In genomic region chr12:42119085-42119633, GRCh38 we compare ENCODE assay signal across 12 cellular contexts. TPM values are rescaled to one million over a fixed set of nuclear protein-coding genes. Genes with fewer than 3 reads are reported as not detected.
A peak's percentile ranks its signal among the peaks of the same experiment; 100 is the strongest.
DNase-seq lines count a peak whose midpoint lies in the region; ATAC-seq and TF ChIP-seq lines count a peak whose summit lies in the region.
"Had no signal": no experiment of that assay in that cellular context is flagged by ENCODE, and none has a peak within 500 bp of the region (broad histone marks: within the 10 kb centered on the region; RNA-seq: fewer than 3 reads in every experiment).

No MANE protein-coding gene starts in this region.

- no peaks in the 10 kb centered on the region for H3K9me3 ChIP-seq in AG04450 (ENCODE audit: control insufficient read depth, insufficient read depth, low read length)
- no peaks in the 10 kb centered on the region for H3K9me3 ChIP-seq in GM23248 (ENCODE audit: low read depth)
- H3K9me3 ChIP-seq in esophagus squamous epithelium: no peaks in the 10 kb centered on the region

- H3K4me1 ChIP-seq in GM23248 (ENCODE audit: insufficient read depth) (peaks cover 23% of the 10 kb centered on the region), esophagus squamous epithelium (peaks cover 0 to 8% (median 0%) of the 10 kb centered on the region in 3 donors)

- H3K9me3 Mint-ChIP-seq in activated CD4-positive, alpha-beta memory T cell treated with anti-CD3 and anti-CD28 coated beads for 36 hours: peaks cover 2% of the 10 kb centered on the region

- H3K4me3 Mint-ChIP-seq in activated CD4-positive, alpha-beta memory T cell treated with anti-CD3 and anti-CD28 coated beads for 36 hours: no peak overlapping the region

- H2AFZ ChIP-seq in GM23248: no peak overlapping the region

- H3K27ac Mint-ChIP-seq in activated CD4-positive, alpha-beta memory T cell treated with anti-CD3 and anti-CD28 coated beads for 36 hours: no peak overlapping the region

- in situ Hi-C loops in GM23248 (cut with MboI): no loop called here

- TF ChIP-seq CTCF in AG04450 (IDR thresholded peaks at IDR 0.05; ENCODE audit: low read depth, low read length) (no peak), foreskin fibroblast (IDR thresholded peaks at IDR 0.05; ENCODE audit: low read depth, low read length) (no peak), esophagus squamous epithelium (IDR thresholded peaks at IDR 0.05) (no peak)

- H3K79me2 ChIP-seq in GM23248 (ENCODE audit: insufficient read depth): peaks cover 51% of the 10 kb centered on the region

- H3K27me3 Mint-ChIP-seq in activated CD4-positive, alpha-beta memory T cell treated with anti-CD3 and anti-CD28 coated beads for 36 hours: no peaks in the 10 kb centered on the region

- peaks cover 17% of the 10 kb centered on the region for H3K4me1 Mint-ChIP-seq in activated CD4-positive, alpha-beta memory T cell treated with anti-CD3 and anti-CD28 coated beads for 36 hours (ENCODE audit: low read depth)

- H3K36me3 ChIP-seq in GM23248 (ENCODE audit: low read depth) (peaks cover 5% of the 10 kb centered on the region; the same call in 1 of the 2 replicates), esophagus squamous epithelium (peaks cover 0 to 22% (median 0%) of the 10 kb centered on the region in 3 donors)

- no peaks in the 10 kb centered on the region for H3K27me3 ChIP-seq in AG04450 (ENCODE audit: control insufficient read depth, insufficient read depth, low read length)
- no peaks in the 10 kb centered on the region for H3K27me3 ChIP-seq in GM23248 (replicated peaks; ENCODE audit: insufficient read depth)
- H3K27me3 ChIP-seq in esophagus squamous epithelium: no peaks in the 10 kb centered on the region

- peak; percentile 85 for DNase-seq in AG04450 (ENCODE audit: low read depth, low spot score)
- peak; percentile 82 for DNase-seq in GM23248
- peak; percentile 21 for DNase-seq in activated CD4-positive, alpha-beta memory T cell treated with anti-CD3 and anti-CD28 coated beads for 36 hours
- peak; percentile 81 to 88 for DNase-seq in foreskin fibroblast
- no peak for DNase-seq in cerebellar cortex (ENCODE audit: low spot score)
- no peak for DNase-seq in esophagus squamous epithelium (lab: John Stamatoyannopoulos, UW)
- DNase-seq: NCI-H187 treated with DMSO at 0.1 percent for 48 hours; posterior cingulate gyrus; stimulated activated CD4-positive, alpha-beta T cell treated with anti-CD3 and anti-CD28 coated beads, Interleukin-4, amount 100 ng/mL, for 24 hours; T1000 had no signal

- intact Hi-C loops in activated CD4-positive, alpha-beta memory T cell treated with anti-CD3 and anti-CD28 coated beads for 36 hours (cut with micrococcal nuclease): no loop called here
- intact Hi-C loops in esophagus squamous epithelium (cut with DNase I): no loop called here

- POLR2A ChIA-PET in AG04450 (lab: Yijun Ruan, JAX): interaction anchor here (0.5 to 1.1 kb wide), 4 partner anchors 25 to 446 kb away, joined by 3 to 10 read pairs (median 4); no protein-coding TSS in a partner anchor
- POLR2A ChIA-PET in activated CD4-positive, alpha-beta memory T cell treated with anti-CD3 and anti-CD28 coated beads for 36 hours (lab: Charles Lee): no interaction called here

- peaks cover 28% of the 10 kb centered on the region for H3K36me3 Mint-ChIP-seq in activated CD4-positive, alpha-beta memory T cell treated with anti-CD3 and anti-CD28 coated beads for 36 hours

- no peak for TF ChIP-seq POLR2A in esophagus squamous epithelium (IDR thresholded peaks at IDR 0.05)

- H3K9me2 ChIP-seq in GM23248 (ENCODE audit: insufficient read depth): no peaks in the 10 kb centered on the region

- peaks cover 21% of the 10 kb centered on the region for H3F3A ChIP-seq in GM23248 (ENCODE audit: insufficient read depth)

- 47 to 50% methylated on average over 2 of the region's 2 CpGs for WGBS in GM23248 (ENCODE audit: low coverage in 1 of 2, low lambda C conversion rate in 2 of 2, missing lambda C conversion rate in 2 of 2), 2 experiments
- WGBS in esophagus squamous epithelium, 2 donors: 53% methylated on average over 2 of the region's 2 CpGs

- CTCF ChIA-PET in AG04450 (lab: Charles Lee): interaction anchor here (1.1 to 1.7 kb wide), 5 partner anchors 9 to 253 kb away, joined by 3 to 8 read pairs (median 6); no protein-coding TSS in a partner anchor
- CTCF ChIA-PET in activated CD4-positive, alpha-beta memory T cell treated with anti-CD3 and anti-CD28 coated beads for 36 hours (lab: Charles Lee): interaction anchor here (0.6 kb wide), 1 partner anchor 923 kb away, joined by 3 read pairs; no protein-coding TSS in a partner anchor

- H3K4me3 ChIP-seq in AG04450 (ENCODE audit: low read depth, low read length) (no peak overlapping the region), GM23248 (no peak overlapping the region), foreskin fibroblast (ENCODE audit: low read depth in 1 of 2, low read length in 2 of 2) (no peak overlapping the region), esophagus squamous epithelium (no peak overlapping the region)

- peaks cover 4% of the 10 kb centered on the region; the same call in 1 of the 2 replicates for H4K20me1 ChIP-seq in GM23248 (ENCODE audit: insufficient read depth)

- H3K9ac ChIP-seq in GM23248: no peak overlapping the region

- peak overlapping the region; percentile 6 for H3K4me2 ChIP-seq in GM23248 (ENCODE audit: unreplicated experiment)

- H3K27ac ChIP-seq in AG04450 (ENCODE audit: low read depth, low read length) (peak overlapping the region; percentile 48), GM23248 (peak overlapping the region; percentile 53), esophagus squamous epithelium (no peak overlapping the region)

- ATAC-seq in GM19351 (IDR thresholded peaks at IDR 0.05; ENCODE audit: unreplicated experiment): no peak
- no peak for ATAC-seq in GM19467 (IDR thresholded peaks at IDR 0.05; ENCODE audit: unreplicated experiment)

RNA-seq across cellular contexts. Expression of gene GXYLT1, which starts 25.5 kb away (rescaled TPM):
- 13.4 and 20.6 TPM in 2 replicates for polyA plus RNA-seq in AG04450 (2011; rRNA removed)
- 6.2 and 12.5 TPM in 2 replicates for polyA minus RNA-seq in AG04450 (2011; rRNA and poly(A)+ RNA removed)
- 14.6 and 16.6 TPM in 2 replicates for total RNA-seq in GM23248 (2014; rRNA removed; shearing (Covaris generic))
- 13.7 and 14.8 TPM in 2 replicates for polyA plus RNA-seq in GM23248 (2016; fragmentation: Nextera tagmentation; extraction: Ambion mirVana)
- total RNA-seq in activated CD4-positive, alpha-beta memory T cell treated with anti-CD3 and anti-CD28 coated beads for 36 hours: 1 to 10 TPM; 7.0 to 8.3 TPM
- 10 to 100 TPM in 1 of 4 donors, 1 to 10 TPM in 3; 6.8 to 14.1 (median 7.4) TPM for total RNA-seq in esophagus squamous epithelium

Comparison
In these comparisons a context has a peak if more than half of its experiments do, and no peak if none do; other contexts are left out.
1. DNase-seq: peak in AG04450 (single experiment), GM23248 (single experiment), activated CD4-positive, alpha-beta memory T cell treated with anti-CD3 and anti-CD28 coated beads for 36 hours (single experiment) and foreskin fibroblast (2 of 2); none in cerebellar cortex (single experiment) and esophagus squamous epithelium (single experiment).
2. H3K27ac ChIP-seq: peak in AG04450 (single experiment) and GM23248 (single experiment); none in esophagus squamous epithelium (0 of 4).